ENCODE assay signal across 11 cellular contexts in genomic region chr6:149046822-149047246, GRCh38.
DNase-seq lines count a peak whose midpoint lies in the region; ATAC-seq, FAIRE-seq and TF ChIP-seq lines count a peak whose summit lies in the region.
"Had no signal": no experiment of that assay in that cellular context is flagged by ENCODE, and none has a peak within 500 bp of the region (broad histone marks: within the 10 kb centered on the region; RNA-seq: fewer than 3 reads in every experiment).

No MANE protein-coding gene starts in this region.

- POLR2A ChIA-PET in activated CD8-positive, alpha-beta T cell treated with anti-CD3 and anti-CD28 coated beads for 36 hours (lab: Charles Lee), result interaction anchor here (1.2 to 3.4 kb wide), 4 partner anchors 10 to 16 kb away, joined by 3 to 17 read pairs (median 4); no protein-coding TSS in a partner anchor
- POLR2A ChIA-PET in HepG2 (lab: Yijun Ruan, JAX), result no interaction called here

- intact Hi-C loops in activated CD8-positive, alpha-beta T cell treated with anti-CD3 and anti-CD28 coated beads for 36 hours (cut with micrococcal nuclease), result no loop called here
- intact Hi-C loops in HepG2 (cut with micrococcal nuclease; ENCODE audit: unreplicated experiment), result no loop called here
- intact Hi-C loops in adrenal gland (cut with DNase I), result no loop called here

- WGBS in HepG2 (ENCODE audit: low lambda C conversion rate), result 21% methylated on average over 3 of the region's 3 CpGs
- WGBS in adrenal gland, 4 donors, result 25 to 47% (median 27%) methylated on average over 3 of the region's 3 CpGs

- peak overlapping the region; percentile 27 to 35 for H3K4me3 Mint-ChIP-seq in stimulated activated naive CD8-positive, alpha-beta T cell treated with anti-CD3 and anti-CD28 coated beads, Interleukin-15, amount 100 ng/mL, for 72 hours
- H3K4me3 Mint-ChIP-seq in activated CD8-positive, alpha-beta T cell treated with anti-CD3 and anti-CD28 coated beads for 36 hours, result no peak overlapping the region
- H3K4me3 Mint-ChIP-seq: CD14-positive monocyte had no signal

- H3K27me3 Mint-ChIP-seq in stimulated activated naive CD8-positive, alpha-beta T cell treated with anti-CD3 and anti-CD28 coated beads, Interleukin-15, amount 100 ng/mL, for 72 hours, result no peaks in the 10 kb centered on the region
- no peaks in the 10 kb centered on the region for H3K27me3 Mint-ChIP-seq in activated CD8-positive, alpha-beta T cell treated with anti-CD3 and anti-CD28 coated beads for 36 hours

- H3K4me1 Mint-ChIP-seq in stimulated activated naive CD8-positive, alpha-beta T cell treated with anti-CD3 and anti-CD28 coated beads, Interleukin-15, amount 100 ng/mL, for 72 hours, result peaks cover 20% of the 10 kb centered on the region
- peaks cover 30% of the 10 kb centered on the region for H3K4me1 Mint-ChIP-seq in activated CD8-positive, alpha-beta T cell treated with anti-CD3 and anti-CD28 coated beads for 36 hours (ENCODE audit: low read depth)

- no peak overlapping the region for H3K4me2 ChIP-seq in HepG2 (ENCODE audit: low read depth, low read length)

- no peak overlapping the region for H2AFZ ChIP-seq in HepG2 (ENCODE audit: low read length)

- TF ChIP-seq RAD21 in HepG2 (CRISPR knock-in tag; IDR thresholded peaks at IDR 0.05), result no peak

- in situ Hi-C loops in HepG2 (cut with HindIII; ENCODE audit: extremely low pct_ligation_motif_present, low pct_unique_long_range_greater_than_20kb), result no loop called here

- TF ChIP-seq EP300 in HepG2 (IDR thresholded peaks at IDR 0.05; ENCODE audit: low read depth in 2 of 2, low read length in 2 of 2) (no peak), HepG2 (CRISPR knock-in tag; IDR thresholded peaks at IDR 0.05; ENCODE audit: borderline replicate concordance) (no peak)

- H3K4me3 ChIP-seq in HepG2 (replicated peaks in 1 of 3; ENCODE audit: insufficient read depth in 1 of 3, low read depth in 2 of 3, low read length in 3 of 3) (no peak overlapping the region), adrenal gland (no peak overlapping the region)
- H3K4me3 ChIP-seq: body of pancreas had no signal

- TF ChIP-seq CTCF in activated CD8-positive, alpha-beta T cell treated with anti-CD3 and anti-CD28 coated beads for 36 hours (IDR thresholded peaks at IDR 0.05), result no peak
- no peak for TF ChIP-seq CTCF in HepG2 (CRISPR knock-in tag; IDR thresholded peaks at IDR 0.05)
- no peak for TF ChIP-seq CTCF in adrenal gland (IDR thresholded peaks at IDR 0.05)

- no TSS peak for BruUV-seq in HepG2 (replicated peaks; lab: Mats Ljungman, UMichigan)

- H3K36me3 ChIP-seq in HepG2 (replicated peaks in 1 of 2; ENCODE audit: control insufficient read depth in 1 of 2, insufficient read depth in 2 of 2, low read length in 2 of 2), result no peaks in the 10 kb centered on the region
- no peaks in the 10 kb centered on the region for H3K36me3 ChIP-seq in adrenal gland (replicated peaks in 1 of 2)

- H3K27me3 ChIP-seq in HepG2 (ENCODE audit: control insufficient read depth in 1 of 2, insufficient read depth in 2 of 2, low read length in 2 of 2) (no peaks in the 10 kb centered on the region), adrenal gland (no peaks in the 10 kb centered on the region)
- H3K27me3 ChIP-seq: body of pancreas had no signal

- no peaks in the 10 kb centered on the region for H3K4me1 ChIP-seq in HepG2 (ENCODE audit: insufficient read depth, low read length)
- no peaks in the 10 kb centered on the region for H3K4me1 ChIP-seq in adrenal gland (replicated peaks in 1 of 2)
- H3K4me1 ChIP-seq: body of pancreas had no signal

- H3K36me3 Mint-ChIP-seq in activated CD8-positive, alpha-beta T cell treated with anti-CD3 and anti-CD28 coated beads for 36 hours (ENCODE audit: low read depth), result no peaks in the 10 kb centered on the region
- H3K36me3 Mint-ChIP-seq: CD14-positive monocyte had no signal

- FAIRE-seq in HepG2 (lab: Jason Lieb, UNC), result no peak
- FAIRE-seq: keratinocyte had no signal

- DNase-seq in stimulated activated naive CD8-positive, alpha-beta T cell treated with anti-CD3 and anti-CD28 coated beads, Interleukin-15, amount 100 ng/mL, for 72 hours, result no peak
- DNase-seq in stimulated activated naive CD8-positive, alpha-beta T cell treated with anti-CD3 and anti-CD28 coated beads, Interleukin-15, Interleukin-2, amounts not matched to agents 100 U/mL and 50 U/mL, for 24 hours, result no peak
- peak; percentile 51 for DNase-seq in activated CD8-positive, alpha-beta T cell treated with anti-CD3 and anti-CD28 coated beads for 36 hours
- DNase-seq in HepG2 (ENCODE audit: low spot score) (no peak), DMS53 (lab: John Stamatoyannopoulos, UW) (no peak), adrenal gland (no peak)
- DNase-seq in activated effector memory CD4-positive, alpha-beta T cell treated with anti-CD3 and anti-CD28 coated beads, Interleukin-2, amount 50 U/mL, for 16 hours, result no peak
- DNase-seq: body of pancreas had no signal

- H3K27ac Mint-ChIP-seq in stimulated activated naive CD8-positive, alpha-beta T cell treated with anti-CD3 and anti-CD28 coated beads, Interleukin-15, amount 100 ng/mL, for 72 hours, result peak overlapping the region; percentile 6 to 77
- peak overlapping the region; percentile 0 for H3K27ac Mint-ChIP-seq in activated CD8-positive, alpha-beta T cell treated with anti-CD3 and anti-CD28 coated beads for 36 hours
- H3K27ac Mint-ChIP-seq: CD14-positive monocyte had no signal

- no peak for ATAC-seq in stimulated activated naive CD8-positive, alpha-beta T cell treated with anti-CD3 and anti-CD28 coated beads, Interleukin-15, amount 100 ng/mL, for 72 hours
- ATAC-seq in stimulated activated naive CD8-positive, alpha-beta T cell treated with anti-CD3 and anti-CD28 coated beads, Interleukin-15, Interleukin-2, amounts not matched to agents 100 U/mL and 50 U/mL, for 24 hours, result no peak
- peak; percentile 65 for ATAC-seq in HG03045 (IDR thresholded peaks at IDR 0.05; ENCODE audit: unreplicated experiment)
- no peak for ATAC-seq in activated CD8-positive, alpha-beta T cell treated with anti-CD3 and anti-CD28 coated beads for 36 hours
- no peak for ATAC-seq in HepG2
- ATAC-seq: body of pancreas had no signal

- H4K20me1 ChIP-seq in HepG2 (ENCODE audit: insufficient read depth, low read length), result no peaks in the 10 kb centered on the region

- H3K9me3 Mint-ChIP-seq in stimulated activated naive CD8-positive, alpha-beta T cell treated with anti-CD3 and anti-CD28 coated beads, Interleukin-15, amount 100 ng/mL, for 72 hours, result no peaks in the 10 kb centered on the region
- no peaks in the 10 kb centered on the region for H3K9me3 Mint-ChIP-seq in activated CD8-positive, alpha-beta T cell treated with anti-CD3 and anti-CD28 coated beads for 36 hours
- H3K9me3 Mint-ChIP-seq: CD14-positive monocyte had no signal

- CTCF ChIA-PET in activated CD8-positive, alpha-beta T cell treated with anti-CD3 and anti-CD28 coated beads for 36 hours (lab: Charles Lee), result interaction anchor here (1.6 to 7.0 kb wide), 4 partner anchors 15 to 385 kb away, joined by 6 to 61 read pairs (median 18); no protein-coding TSS in a partner anchor
- CTCF ChIA-PET in HepG2 (lab: Yijun Ruan, JAX; ENCODE audit: low intra/inter-chr PET ratio, low total read pairs), result no interaction called here

- H3K27ac ChIP-seq in HepG2 (ENCODE audit: extremely low read length, insufficient read depth, low read length), result no peak overlapping the region
- H3K27ac ChIP-seq in adrenal gland, result no peak overlapping the region
- H3K27ac ChIP-seq: body of pancreas had no signal

- H3K9me3 ChIP-seq in HepG2 (ENCODE audit: low read length), result no peaks in the 10 kb centered on the region
- H3K9me3 ChIP-seq in adrenal gland (replicated peaks in 1 of 3), result no peaks in the 10 kb centered on the region
- H3K9me3 ChIP-seq: body of pancreas had no signal

- no peak overlapping the region for H3K9ac ChIP-seq in HepG2 (ENCODE audit: insufficient read depth, low read depth, low read length)

- TF ChIP-seq POLR2A in HepG2 (IDR thresholded peaks at IDR 0.05; ENCODE audit: insufficient read depth in 1 of 2, low read depth in 2 of 2, low read length in 2 of 2), result no peak
- TF ChIP-seq POLR2A in adrenal gland (IDR thresholded peaks at IDR 0.05), result no peak

- no peaks in the 10 kb centered on the region for H3K79me2 ChIP-seq in HepG2 (ENCODE audit: insufficient read depth, low read length)

TF ChIP-seq in HepG2, 621 proteins besides CTCF, POLR2A, EP300 and RAD21:
- no peak for TF ChIP-seq NAIF1 (CRISPR knock-in tag; IDR thresholded peaks at IDR 0.05; ENCODE audit: borderline replicate concordance)
